11 cellular contexts compared by ENCODE assay signal in genomic region chr20:50982372-50982771, GRCh38. TPM values are rescaled to one million over a fixed set of nuclear protein-coding genes. Genes with fewer than 3 reads are reported as not detected.
DNase-seq lines count a peak whose midpoint lies in the region; ATAC-seq and TF ChIP-seq lines count a peak whose summit lies in the region.
"Had no signal": no experiment of that assay in that cellular context is flagged by ENCODE, and none has a peak within 500 bp of the region (broad histone marks: within the 10 kb centered on the region; RNA-seq: fewer than 3 reads in every experiment).

No MANE protein-coding gene starts in this region.

- H3K4me3 Mint-ChIP-seq in memory B cell (no peak overlapping the region), GM23338 (no peak overlapping the region)
- no peak overlapping the region for H3K4me3 Mint-ChIP-seq in stimulated activated naive B cell treated with anti-CD40 and anti-IgM and Interleukin-4, amounts not matched to agents 10 μg/mL and 1 μg/mL and 100 μg/mL, for 72 hours

- ATAC-seq in memory B cell (ENCODE audit: low read depth) (peak; percentile 77), GM23338 (no peak)
- no peak for ATAC-seq in stimulated activated naive B cell treated with anti-CD40 and anti-IgM and Interleukin-4, amounts not matched to agents 10 μg/mL and 1 μg/mL and 100 μg/mL, for 72 hours (replicated peaks)

- H3K36me3 Mint-ChIP-seq in memory B cell (no peaks in the 10 kb centered on the region), GM23338 (ENCODE audit: low read depth) (no peaks in the 10 kb centered on the region)
- H3K36me3 Mint-ChIP-seq in stimulated activated naive B cell treated with anti-CD40 and anti-IgM and Interleukin-4, amounts not matched to agents 10 μg/mL and 1 μg/mL and 100 μg/mL, for 72 hours: no peaks in the 10 kb centered on the region

- H3K9me2 ChIP-seq in GM23338 (ENCODE audit: insufficient read depth): no peaks in the 10 kb centered on the region

- H3K9me3 Mint-ChIP-seq in memory B cell (no peaks in the 10 kb centered on the region), GM23338 (no peaks in the 10 kb centered on the region; the same call in 2 of the 3 replicates)
- H3K9me3 Mint-ChIP-seq in stimulated activated naive B cell treated with anti-CD40 and anti-IgM and Interleukin-4, amounts not matched to agents 10 μg/mL and 1 μg/mL and 100 μg/mL, for 72 hours: no peaks in the 10 kb centered on the region

- no peak overlapping the region for H3K4me2 ChIP-seq in GM23338

- H3K27me3 ChIP-seq in GM23338 (ENCODE audit: insufficient read depth): no peaks in the 10 kb centered on the region

- no peaks in the 10 kb centered on the region for H4K20me1 ChIP-seq in GM23338 (replicated peaks; ENCODE audit: insufficient read depth)

- H3K36me3 ChIP-seq in GM23338 (ENCODE audit: insufficient read depth): no peaks in the 10 kb centered on the region

- H3K27me3 Mint-ChIP-seq in memory B cell (peaks cover 22% of the 10 kb centered on the region), GM23338 (ENCODE audit: insufficient read depth, low read depth, poor library complexity) (no peaks in the 10 kb centered on the region)
- H3K27me3 Mint-ChIP-seq in stimulated activated naive B cell treated with anti-CD40 and anti-IgM and Interleukin-4, amounts not matched to agents 10 μg/mL and 1 μg/mL and 100 μg/mL, for 72 hours: peaks cover 30 to 55% of the 10 kb centered on the region in 2 donors

- H3K27ac ChIP-seq in GM23338 (ENCODE audit: low read depth): no peak overlapping the region

- TF ChIP-seq CTCF in astrocyte of the spinal cord (IDR thresholded peaks at IDR 0.05; ENCODE audit: low read depth, low read length): no peak
- no peak for TF ChIP-seq CTCF in GM23338 (conservative IDR thresholded peaks at IDR 0.05; ENCODE audit: low read depth in 2 of 2)

- peak; percentile 71 for DNase-seq in EH (ENCODE audit: low read depth)
- peak; percentile 11 for DNase-seq in MV-4-11 (lab: John Stamatoyannopoulos, UW)
- DNase-seq in astrocyte of the spinal cord (ENCODE audit: low read depth, low spot score): peak; percentile 78
- DNase-seq in memory B cell (ENCODE audit: low spot score in 2 of 2): no peak
- no peak for DNase-seq in NCI-H1092 (lab: John Stamatoyannopoulos, UW)
- no peak for DNase-seq in stimulated activated naive B cell treated with anti-CD40 and anti-IgM and Interleukin-4, amounts not matched to agents 10 μg/mL and 1 μg/mL and 100 μg/mL, for 72 hours
- DNase-seq in GM23338 (ENCODE audit: low spot score): no peak
- no peak for DNase-seq in activated CD8-positive, alpha-beta memory T cell treated with anti-CD3 and anti-CD28 coated beads, Interleukin-2, amount 50 U/mL, for 4 hours
- DNase-seq: activated CD4-positive, alpha-beta T cell treated with anti-CD3 and anti-CD28 coated beads, Interleukin-2, amount 50 U/mL, for 4 hours; effector CD8-positive, alpha-beta T cell; NCI-H524 treated with DMSO at 0.1 percent for 48 hours had no signal

- H2AFZ ChIP-seq in GM23338: no peak overlapping the region

- H3K27ac Mint-ChIP-seq in memory B cell (no peak overlapping the region), GM23338 (no peak overlapping the region)
- no peak overlapping the region for H3K27ac Mint-ChIP-seq in stimulated activated naive B cell treated with anti-CD40 and anti-IgM and Interleukin-4, amounts not matched to agents 10 μg/mL and 1 μg/mL and 100 μg/mL, for 72 hours

- no peaks in the 10 kb centered on the region for H3K79me2 ChIP-seq in GM23338 (replicated peaks; ENCODE audit: insufficient read depth)

- in situ Hi-C loops in astrocyte of the spinal cord (cut with HindIII; ENCODE audit: low sequenced_read_pairs): no loop called here

- no peak overlapping the region for H3K4me3 ChIP-seq in astrocyte of the spinal cord (ENCODE audit: low read depth, low read length)
- no peak overlapping the region for H3K4me3 ChIP-seq in GM23338

- H3K4me1 Mint-ChIP-seq in memory B cell (peaks cover 4% of the 10 kb centered on the region), GM23338 (0 out of 3 replicates have a peak, but pooled peaks cover 4% of the 10 kb centered on the region)
- H3K4me1 Mint-ChIP-seq in stimulated activated naive B cell treated with anti-CD40 and anti-IgM and Interleukin-4, amounts not matched to agents 10 μg/mL and 1 μg/mL and 100 μg/mL, for 72 hours: peaks cover 11 to 16% of the 10 kb centered on the region in 2 donors

- 0 out of 2 replicates have a peak, but pooled peaks cover 2% of the 10 kb centered on the region for H3F3A ChIP-seq in GM23338 (replicated peaks; ENCODE audit: low read depth)

- H3K4me1 ChIP-seq in GM23338 (ENCODE audit: insufficient read depth): no peaks in the 10 kb centered on the region

TF ChIP-seq in GM23338, 12 proteins besides CTCF, POLR2A, EP300 and RAD21:
- TF ChIP-seq NANOG (IDR thresholded peaks at IDR 0.05; ENCODE audit: borderline replicate concordance): no peak
- no peak for TF ChIP-seq CREB1 (CRISPR knock-in tag; IDR thresholded peaks at IDR 0.05; ENCODE audit: low read depth)
- TF ChIP-seq EZH2 (IDR thresholded peaks at IDR 0.05; ENCODE audit: low read depth, unreplicated experiment): no peak

RNA-seq across cellular contexts. Expression of gene MOCS3, which starts 23.8 kb away (rescaled TPM):
- 9.1 and 9.4 TPM in 2 replicates for total RNA-seq in GM23338 (2014; rRNA removed; shearing (Covaris generic))
- polyA plus RNA-seq in GM23338 (2016; fragmentation: Nextera tagmentation; extraction: Ambion mirVana): 2.2 and 3.1 TPM in 2 replicates

RNA-seq across cellular contexts. Expression of gene DPM1, which starts 24.0 kb away (rescaled TPM):
- total RNA-seq in GM23338 (2014; rRNA removed; shearing (Covaris generic)): 71.7 and 80.2 TPM in 2 replicates
- 117 and 130 TPM in 2 replicates for polyA plus RNA-seq in GM23338 (2016; fragmentation: Nextera tagmentation; extraction: Ambion mirVana)

RNA-seq across cellular contexts. Expression of gene KCNG1, which starts 40.5 kb away (rescaled TPM):
- 26.3 and 31.0 TPM in 2 replicates for total RNA-seq in GM23338 (2014; rRNA removed; shearing (Covaris generic))
- 6.6 and 8.1 TPM in 2 replicates for polyA plus RNA-seq in GM23338 (2016; fragmentation: Nextera tagmentation; extraction: Ambion mirVana)

RNA-seq across cellular contexts. Expression of gene ADNP, which starts 51.1 kb away (rescaled TPM):
- 95.0 and 98.0 TPM in 2 replicates for total RNA-seq in GM23338 (2014; rRNA removed; shearing (Covaris generic))
- polyA plus RNA-seq in GM23338 (2016; fragmentation: Nextera tagmentation; extraction: Ambion mirVana): 83.9 and 106 TPM in 2 replicates

Comparison
In these comparisons a context has a peak if more than half of its experiments do, and no peak if none do; other contexts are left out.
1. DNase-seq: peak in EH (single experiment), MV-4-11 (single experiment) and astrocyte of the spinal cord (single experiment); none in memory B cell (0 of 2), NCI-H1092 (single experiment), stimulated activated naive B cell treated with anti-CD40 and anti-IgM and Interleukin-4, amounts not matched to agents 10 μg/mL and 1 μg/mL and 100 μg/mL, for 72 hours (single experiment), GM23338 (single experiment) and activated CD8-positive, alpha-beta memory T cell treated with anti-CD3 and anti-CD28 coated beads, Interleukin-2, amount 50 U/mL, for 4 hours (single experiment).